Comparison of ENCODE assay signal across 8 cellular contexts in genomic region chr20:53917145-53918009, GRCh38.
DNase-seq lines count a peak whose midpoint lies in the region; ATAC-seq lines count a peak whose summit lies in the region.

No MANE protein-coding gene starts in this region.

- no peak for DNase-seq in activated naive CD4-positive, alpha-beta T cell treated with anti-CD3 and anti-CD28 coated beads, Interleukin-2, amount 10 ng/mL, durations not matched to agents 7 days and 5 days
- no peak for DNase-seq in activated naive CD4-positive, alpha-beta T cell (lab: John Stamatoyannopoulos, UW)
- no peak for DNase-seq in activated CD4-positive, alpha-beta memory T cell treated with anti-CD3 and anti-CD28 coated beads, Interleukin-2, amount 10 ng/mL, durations not matched to agents 7 days and 5 days
- peak; percentile 67 for DNase-seq in left cardiac atrium
- DNase-seq in Kasumi-1 (lab: John Stamatoyannopoulos, UW), result no peak
- no peak for DNase-seq in NCI-H446 (lab: John Stamatoyannopoulos, UW)

- H3K9me3 Mint-ChIP-seq in activated naive CD4-positive, alpha-beta T cell treated with anti-CD3 and anti-CD28 coated beads, Interleukin-2, amount 10 ng/mL, durations not matched to agents 7 days and 5 days, result no peaks in the 10 kb centered on the region
- H3K9me3 Mint-ChIP-seq in activated CD4-positive, alpha-beta memory T cell treated with anti-CD3 and anti-CD28 coated beads, Interleukin-2, amount 10 ng/mL, durations not matched to agents 7 days and 5 days, result no peaks in the 10 kb centered on the region

- ATAC-seq in HG03108 (IDR thresholded peaks at IDR 0.05; ENCODE audit: unreplicated experiment) (peak; percentile 59), left cardiac atrium (peak; percentile 24 to 52)

- CTCF ChIA-PET in activated naive CD4-positive, alpha-beta T cell treated with anti-CD3 and anti-CD28 coated beads, Interleukin-2, amount 10 ng/mL, durations not matched to agents 7 days and 5 days (lab: Charles Lee), result interaction anchor here (0.6 to 3.1 kb wide), 10 partner anchors 8 to 335 kb away, joined by 3 to 35 read pairs (median 4); no protein-coding TSS in a partner anchor
- CTCF ChIA-PET in activated CD4-positive, alpha-beta memory T cell treated with anti-CD3 and anti-CD28 coated beads, Interleukin-2, amount 10 ng/mL, durations not matched to agents 7 days and 5 days (lab: Charles Lee), result interaction anchor here (1.0 to 6.6 kb wide), 9 partner anchors 17 to 339 kb away, joined by 3 to 100 read pairs (median 28); no protein-coding TSS in a partner anchor

- H3K27ac Mint-ChIP-seq in activated naive CD4-positive, alpha-beta T cell treated with anti-CD3 and anti-CD28 coated beads, Interleukin-2, amount 10 ng/mL, durations not matched to agents 7 days and 5 days, result peak overlapping the region; percentile 22
- H3K27ac Mint-ChIP-seq in activated CD4-positive, alpha-beta memory T cell treated with anti-CD3 and anti-CD28 coated beads, Interleukin-2, amount 10 ng/mL, durations not matched to agents 7 days and 5 days, result peak overlapping the region; percentile 12

- intact Hi-C loops in left cardiac atrium (cut with DNase I), result loop anchor here (5.0 kb wide), 3 partner anchors 325 to 340 kb away; partner anchors contain the start of gene ZNF217 (in 1 of the 2)

- no peak overlapping the region for H3K4me3 ChIP-seq in skin epidermis

- H3K4me1 Mint-ChIP-seq in activated naive CD4-positive, alpha-beta T cell treated with anti-CD3 and anti-CD28 coated beads, Interleukin-2, amount 10 ng/mL, durations not matched to agents 7 days and 5 days, result peaks cover 38% of the 10 kb centered on the region
- peaks cover 39% of the 10 kb centered on the region for H3K4me1 Mint-ChIP-seq in activated CD4-positive, alpha-beta memory T cell treated with anti-CD3 and anti-CD28 coated beads, Interleukin-2, amount 10 ng/mL, durations not matched to agents 7 days and 5 days

- H3K27me3 Mint-ChIP-seq in activated naive CD4-positive, alpha-beta T cell treated with anti-CD3 and anti-CD28 coated beads, Interleukin-2, amount 10 ng/mL, durations not matched to agents 7 days and 5 days, result peaks cover 4% of the 10 kb centered on the region
- peaks cover 5% of the 10 kb centered on the region for H3K27me3 Mint-ChIP-seq in activated CD4-positive, alpha-beta memory T cell treated with anti-CD3 and anti-CD28 coated beads, Interleukin-2, amount 10 ng/mL, durations not matched to agents 7 days and 5 days

- H3K27ac ChIP-seq in skin epidermis, result peak overlapping the region in 20 of 21 experiments; percentile 51 to 97 (median 90)

- no peaks in the 10 kb centered on the region for H3K36me3 Mint-ChIP-seq in activated naive CD4-positive, alpha-beta T cell treated with anti-CD3 and anti-CD28 coated beads, Interleukin-2, amount 10 ng/mL, durations not matched to agents 7 days and 5 days
- H3K36me3 Mint-ChIP-seq in activated CD4-positive, alpha-beta memory T cell treated with anti-CD3 and anti-CD28 coated beads, Interleukin-2, amount 10 ng/mL, durations not matched to agents 7 days and 5 days (ENCODE audit: low read depth), result no peaks in the 10 kb centered on the region

- POLR2A ChIA-PET in activated CD4-positive, alpha-beta memory T cell treated with anti-CD3 and anti-CD28 coated beads, Interleukin-2, amount 10 ng/mL, durations not matched to agents 7 days and 5 days (lab: Charles Lee), result interaction anchor here (0.7 to 4.8 kb wide), 8 partner anchors 9 to 336 kb away, joined by 3 to 43 read pairs (median 4); partner anchors contain the start of gene ZNF217

- H3K4me3 Mint-ChIP-seq in activated naive CD4-positive, alpha-beta T cell treated with anti-CD3 and anti-CD28 coated beads, Interleukin-2, amount 10 ng/mL, durations not matched to agents 7 days and 5 days, result no peak overlapping the region
- no peak overlapping the region for H3K4me3 Mint-ChIP-seq in activated CD4-positive, alpha-beta memory T cell treated with anti-CD3 and anti-CD28 coated beads, Interleukin-2, amount 10 ng/mL, durations not matched to agents 7 days and 5 days
